Comparison of ENCODE assay signal across 10 cellular contexts in the genomic region with DNA sequence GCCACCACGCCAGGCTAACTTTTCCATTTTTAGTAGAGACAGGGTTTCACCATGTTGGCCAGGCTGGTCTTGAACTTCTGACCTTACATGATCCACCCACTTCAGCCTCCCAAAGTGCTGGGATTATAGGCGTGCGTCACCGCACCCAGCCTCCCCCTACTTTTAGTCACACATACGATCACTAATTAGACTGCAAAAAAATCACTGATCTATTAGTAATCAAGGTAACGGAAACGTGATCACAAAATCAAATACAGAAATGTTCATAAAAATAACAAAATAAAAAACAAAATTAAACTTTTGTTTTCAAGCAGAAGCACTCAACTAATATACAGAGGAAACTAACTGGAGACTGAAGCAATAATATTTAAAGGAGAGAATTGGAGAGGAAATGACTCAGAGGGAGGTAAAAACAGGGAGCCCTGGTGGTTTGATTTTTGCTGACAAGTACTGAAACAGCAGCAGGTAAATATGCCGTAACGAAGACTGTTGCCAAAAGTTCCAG. TPM values are rescaled to one million over a fixed set of nuclear protein-coding genes. Genes with fewer than 3 reads are reported as not detected.
DNase-seq lines count a peak whose midpoint lies in the region; ATAC-seq and TF ChIP-seq lines count a peak whose summit lies in the region.
"Had no signal": no experiment of that assay in that cellular context is flagged by ENCODE, and none has a peak within 500 bp of the region (broad histone marks: within the 10 kb centered on the region; RNA-seq: fewer than 3 reads in every experiment).

No MANE protein-coding gene starts in this region.

- H3K36me3 Mint-ChIP-seq in activated CD8-positive, alpha-beta memory T cell treated with anti-CD3 and anti-CD28 coated beads, Interleukin-2, amount 10 ng/mL, durations not matched to agents 7 days and 5 days = peaks cover 25% of the 10 kb centered on the region

- CTCF ChIA-PET in activated CD8-positive, alpha-beta memory T cell treated with anti-CD3 and anti-CD28 coated beads, Interleukin-2, amount 10 ng/mL, durations not matched to agents 7 days and 5 days (lab: Charles Lee) = no interaction called here

- peaks cover 56% of the 10 kb centered on the region for H3K4me1 Mint-ChIP-seq in activated CD8-positive, alpha-beta memory T cell treated with anti-CD3 and anti-CD28 coated beads, Interleukin-2, amount 10 ng/mL, durations not matched to agents 7 days and 5 days

- H3K4me3 ChIP-seq in astrocyte of the spinal cord (ENCODE audit: low read depth, low read length) = no peak overlapping the region
- H3K4me3 ChIP-seq: transverse colon had no signal

- peak overlapping the region; percentile 90 for H3K27ac Mint-ChIP-seq in activated CD8-positive, alpha-beta memory T cell treated with anti-CD3 and anti-CD28 coated beads, Interleukin-2, amount 10 ng/mL, durations not matched to agents 7 days and 5 days

- DNase-seq in activated CD8-positive, alpha-beta memory T cell treated with anti-CD3 and anti-CD28 coated beads, Interleukin-2, amount 10 ng/mL, durations not matched to agents 7 days and 5 days = peak; percentile 46
- no peak for DNase-seq in activated CD8-positive, alpha-beta memory T cell treated with anti-CD3 and anti-CD28 coated beads, Interleukin-2, amount 50 U/mL, for 48 hours
- DNase-seq in T-helper 9 cell (peak; percentile 12), astrocyte of the spinal cord (ENCODE audit: low read depth, low spot score) (peak; percentile 40), HK-2 (ENCODE audit: unreplicated experiment) (no peak), hepatic stellate cell (ENCODE audit: low spot score) (no peak)
- DNase-seq in stimulated activated CD4-positive, alpha-beta T cell treated with anti-CD3 and anti-CD28 coated beads, Interleukin-2, amount 100 ng/mL, for 24 hours = peak; percentile 18 to 20
- DNase-seq: NCI-H510A treated with DMSO at 0.1 percent for 48 hours, transverse colon had no signal

- in situ Hi-C loops in astrocyte of the spinal cord (cut with HindIII; ENCODE audit: low sequenced_read_pairs) = no loop called here

- H3K4me3 Mint-ChIP-seq in activated CD8-positive, alpha-beta memory T cell treated with anti-CD3 and anti-CD28 coated beads, Interleukin-2, amount 10 ng/mL, durations not matched to agents 7 days and 5 days = peak overlapping the region; percentile 23

- no peaks in the 10 kb centered on the region for H3K9me3 Mint-ChIP-seq in activated CD8-positive, alpha-beta memory T cell treated with anti-CD3 and anti-CD28 coated beads, Interleukin-2, amount 10 ng/mL, durations not matched to agents 7 days and 5 days (ENCODE audit: low read depth)

- no peak for ATAC-seq in activated CD8-positive, alpha-beta memory T cell treated with anti-CD3 and anti-CD28 coated beads, Interleukin-2, amount 10 ng/mL, durations not matched to agents 7 days and 5 days
- no peak for ATAC-seq in HG02798 (IDR thresholded peaks at IDR 0.05; ENCODE audit: poor library complexity, unreplicated experiment)

- H3K27me3 Mint-ChIP-seq in activated CD8-positive, alpha-beta memory T cell treated with anti-CD3 and anti-CD28 coated beads, Interleukin-2, amount 10 ng/mL, durations not matched to agents 7 days and 5 days = no peaks in the 10 kb centered on the region

- TF ChIP-seq CTCF in astrocyte of the spinal cord (IDR thresholded peaks at IDR 0.05; ENCODE audit: low read depth, low read length) = no peak

RNA-seq across cellular contexts. Expression of a gene that starts 4.6 kb away (rescaled TPM):
- 10 to 100 TPM; 22.2 to 23.1 TPM for total RNA-seq in activated CD8-positive, alpha-beta memory T cell treated with anti-CD3 and anti-CD28 coated beads, Interleukin-2, amount 10 ng/mL, durations not matched to agents 7 days and 5 days

RNA-seq across cellular contexts. Expression of a gene that starts 4.7 kb away (rescaled TPM):
- 10 to 100 TPM; 14.9 to 20.3 TPM for total RNA-seq in activated CD8-positive, alpha-beta memory T cell treated with anti-CD3 and anti-CD28 coated beads, Interleukin-2, amount 10 ng/mL, durations not matched to agents 7 days and 5 days

RNA-seq across cellular contexts. Expression of a gene that starts 48.6 kb away (rescaled TPM):
- not detected for total RNA-seq in activated CD8-positive, alpha-beta memory T cell treated with anti-CD3 and anti-CD28 coated beads, Interleukin-2, amount 10 ng/mL, durations not matched to agents 7 days and 5 days
- total RNA-seq: transverse colon had no signal

Comparison
In these comparisons a context has a peak if more than half of its experiments do, and no peak if none do; other contexts are left out.
1. DNase-seq: peak in activated CD8-positive, alpha-beta memory T cell treated with anti-CD3 and anti-CD28 coated beads, Interleukin-2, amount 10 ng/mL, durations not matched to agents 7 days and 5 days (single experiment), T-helper 9 cell (single experiment), astrocyte of the spinal cord (single experiment) and stimulated activated CD4-positive, alpha-beta T cell treated with anti-CD3 and anti-CD28 coated beads, Interleukin-2, amount 100 ng/mL, for 24 hours (2 of 2); none in activated CD8-positive, alpha-beta memory T cell treated with anti-CD3 and anti-CD28 coated beads, Interleukin-2, amount 50 U/mL, for 48 hours (single experiment), HK-2 (single experiment) and hepatic stellate cell (single experiment).